Comparison of ENCODE assay signal across 8 cellular contexts in the genomic region with DNA sequence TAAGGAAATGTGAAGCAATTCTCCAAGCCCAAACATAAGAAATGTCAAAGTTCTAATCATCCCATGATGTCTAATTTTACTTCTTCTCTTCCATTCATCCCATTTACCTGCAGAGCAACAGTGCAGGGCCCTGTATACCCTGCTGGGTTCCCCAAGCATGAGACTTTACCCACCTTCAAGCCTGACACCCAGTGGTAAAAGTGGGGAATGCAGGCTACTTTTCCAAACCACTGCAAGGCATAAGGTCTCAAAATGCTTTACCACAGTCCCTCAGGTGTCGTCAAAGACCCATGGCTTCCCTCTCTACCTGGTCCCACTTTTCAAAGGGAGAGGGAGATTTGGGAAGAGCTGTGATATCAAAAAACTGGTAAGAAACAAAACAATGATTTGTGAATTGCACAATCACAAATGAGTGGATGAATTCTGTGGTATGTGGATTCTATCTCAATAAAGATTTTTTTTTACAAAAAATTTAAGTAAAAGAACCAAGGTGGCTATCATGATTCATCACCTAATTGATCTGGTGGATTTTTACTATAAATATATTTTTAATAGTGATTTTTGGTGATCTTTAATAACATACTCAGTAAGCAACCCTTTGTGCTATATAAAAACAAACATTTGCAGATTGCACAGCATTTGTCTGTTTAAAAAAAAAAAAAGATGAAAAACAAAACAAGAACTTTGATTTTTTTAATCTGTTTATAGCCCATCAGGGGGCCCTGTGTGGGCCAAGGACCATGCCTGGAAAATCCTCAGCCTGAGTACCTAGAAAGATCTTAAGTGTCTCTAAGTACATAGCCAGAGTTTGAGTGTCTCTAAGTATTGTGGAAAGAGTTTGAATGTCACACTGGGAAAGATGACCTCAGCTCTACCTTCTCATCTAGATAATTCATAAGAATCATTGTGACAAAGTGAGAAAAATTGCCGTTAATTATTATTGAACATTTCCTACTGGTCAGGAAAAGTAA.
DNase-seq lines count a peak whose midpoint lies in the region; ATAC-seq and TF ChIP-seq lines count a peak whose summit lies in the region.

No MANE protein-coding gene starts in this region.

- no peaks in the 10 kb centered on the region for H3K79me1 ChIP-seq in trophoblast cell (ENCODE audit: low read length)

- H3K4me3 Mint-ChIP-seq in activated CD8-positive, alpha-beta T cell treated with anti-CD3 and anti-CD28 coated beads, Interleukin-2, amount 10 ng/mL, durations not matched to agents 7 days and 5 days = no peak overlapping the region

- CTCF ChIA-PET in activated CD8-positive, alpha-beta T cell treated with anti-CD3 and anti-CD28 coated beads, Interleukin-2, amount 10 ng/mL, durations not matched to agents 7 days and 5 days (lab: Charles Lee) = no interaction called here

- H2BK5ac ChIP-seq in trophoblast cell (ENCODE audit: low read depth, low read length, poor library complexity) = no peak overlapping the region

- H2BK120ac ChIP-seq in trophoblast cell (ENCODE audit: insufficient read depth, low read length, poor library complexity) = no peak overlapping the region

- H3K27ac ChIP-seq in trophoblast cell (ENCODE audit: low read depth, low read length) = no peak overlapping the region

- WGBS in trophoblast cell (ENCODE audit: extremely low coverage, insufficient coverage, insufficient read length) = no CpG with 5 or more reads among the region's 2 CpGs

- peaks cover 13% of the 10 kb centered on the region for H3K4me1 Mint-ChIP-seq in activated CD8-positive, alpha-beta T cell treated with anti-CD3 and anti-CD28 coated beads, Interleukin-2, amount 10 ng/mL, durations not matched to agents 7 days and 5 days (ENCODE audit: low read depth)

- TF ChIP-seq CTCF in GM12865 (IDR thresholded peaks at IDR 0.05; ENCODE audit: insufficient read depth, low read depth, low read length, missing control alignments) = peak; percentile 80

- no peak overlapping the region for H3K27ac Mint-ChIP-seq in activated CD8-positive, alpha-beta T cell treated with anti-CD3 and anti-CD28 coated beads, Interleukin-2, amount 10 ng/mL, durations not matched to agents 7 days and 5 days

- H3K9me3 ChIP-seq in trophoblast cell (ENCODE audit: insufficient read depth, low read depth, low read length) = peaks cover 2% of the 10 kb centered on the region

- no peaks in the 10 kb centered on the region for H3K4me1 ChIP-seq in trophoblast cell (ENCODE audit: control insufficient read depth in 1 of 2, insufficient read depth in 2 of 2, low read length in 2 of 2)

- DNase-seq in AG08396 (ENCODE audit: low spot score) (peak; percentile 63), GM12865 (ENCODE audit: low read depth) (peak; percentile 54), NCI-H2171 (lab: John Stamatoyannopoulos, UW) (peak; percentile 37), fibroblast of the conjunctiva (ENCODE audit: low read depth) (peak; percentile 8), trophoblast cell (peak; percentile 63 to 82), NOMO-1 treated with dmso at 0.1 percent for 144 hours (lab: John Stamatoyannopoulos, UW; ENCODE audit: unreplicated experiment) (no peak)
- peak; percentile 66 for DNase-seq in activated CD8-positive, alpha-beta T cell treated with anti-CD3 and anti-CD28 coated beads, Interleukin-2, amount 10 ng/mL, durations not matched to agents 7 days and 5 days

- no peak overlapping the region for H2AFZ ChIP-seq in trophoblast cell (ENCODE audit: insufficient read depth, low read length, poor library complexity)

- no peak overlapping the region for H4K12ac ChIP-seq in trophoblast cell (ENCODE audit: low read depth, low read length)

- H3K36me3 Mint-ChIP-seq in activated CD8-positive, alpha-beta T cell treated with anti-CD3 and anti-CD28 coated beads, Interleukin-2, amount 10 ng/mL, durations not matched to agents 7 days and 5 days (ENCODE audit: low read depth) = no peaks in the 10 kb centered on the region

- no peak overlapping the region for H3K4me3 ChIP-seq in GM12865 (ENCODE audit: low read depth, low read length)
- H3K4me3 ChIP-seq in trophoblast cell (ENCODE audit: low read depth, low read length) = no peak overlapping the region

- no peak overlapping the region for H3K23ac ChIP-seq in trophoblast cell (ENCODE audit: low read length)

- no peaks in the 10 kb centered on the region for H3K27me3 ChIP-seq in trophoblast cell (ENCODE audit: insufficient read depth, low read length)

- no peak overlapping the region for H3K18ac ChIP-seq in trophoblast cell (ENCODE audit: low read length)

- no peaks in the 10 kb centered on the region for H3K36me3 ChIP-seq in trophoblast cell (ENCODE audit: control insufficient read depth in 1 of 2, insufficient read depth in 2 of 2, low read length in 2 of 2)

- no peak overlapping the region for H3K14ac ChIP-seq in trophoblast cell (ENCODE audit: low read length)

- H4K91ac ChIP-seq in trophoblast cell (ENCODE audit: low read depth, low read length) = no peak overlapping the region

- POLR2A ChIA-PET in activated CD8-positive, alpha-beta T cell treated with anti-CD3 and anti-CD28 coated beads, Interleukin-2, amount 10 ng/mL, durations not matched to agents 7 days and 5 days (lab: Charles Lee) = no interaction called here

- H3K4ac ChIP-seq in trophoblast cell (ENCODE audit: low read depth, low read length) = no peak overlapping the region

- H2BK12ac ChIP-seq in trophoblast cell (ENCODE audit: low read length) = no peak overlapping the region

- no peak overlapping the region for H2AK5ac ChIP-seq in trophoblast cell (ENCODE audit: low read length)

- H3K4me2 ChIP-seq in trophoblast cell (ENCODE audit: low read length) = no peak overlapping the region

- H3K9me3 Mint-ChIP-seq in activated CD8-positive, alpha-beta T cell treated with anti-CD3 and anti-CD28 coated beads, Interleukin-2, amount 10 ng/mL, durations not matched to agents 7 days and 5 days (ENCODE audit: insufficient read depth) = no peaks in the 10 kb centered on the region

- no peaks in the 10 kb centered on the region for H3K79me2 ChIP-seq in trophoblast cell (ENCODE audit: control insufficient read depth, insufficient read depth, low read length, poor library complexity)

- H4K8ac ChIP-seq in trophoblast cell (ENCODE audit: low read depth, low read length) = no peak overlapping the region

- ATAC-seq in activated CD8-positive, alpha-beta T cell treated with anti-CD3 and anti-CD28 coated beads, Interleukin-2, amount 10 ng/mL, durations not matched to agents 7 days and 5 days = no peak
- no peak for ATAC-seq in GM21576 (IDR thresholded peaks at IDR 0.05; ENCODE audit: unreplicated experiment)

- peaks cover 14% of the 10 kb centered on the region for H3K27me3 Mint-ChIP-seq in activated CD8-positive, alpha-beta T cell treated with anti-CD3 and anti-CD28 coated beads, Interleukin-2, amount 10 ng/mL, durations not matched to agents 7 days and 5 days (ENCODE audit: low read depth)

- no peak overlapping the region for H3K9ac ChIP-seq in trophoblast cell (ENCODE audit: low read length)
